In genomic region chr1:86713477-86713876, GRCh38 we compare ENCODE assay signal across 28 cellular contexts. TPM values are rescaled to one million over a fixed set of nuclear protein-coding genes. Genes with fewer than 3 reads are reported as not detected.
DNase-seq lines count a peak whose midpoint lies in the region; ATAC-seq and TF ChIP-seq lines count a peak whose summit lies in the region.
"Had no signal": no experiment of that assay in that cellular context is flagged by ENCODE, and none has a peak within 500 bp of the region (broad histone marks: within the 10 kb centered on the region; RNA-seq: fewer than 3 reads in every experiment).

No MANE protein-coding gene starts in this region.

- no peak overlapping the region for H3K4me3 Mint-ChIP-seq in activated naive CD8-positive, alpha-beta T cell treated with anti-CD3 and anti-CD28 coated beads, Interleukin-2, amount 50 U/mL, for 24 hours
- no peak overlapping the region for H3K4me3 Mint-ChIP-seq in activated naive CD8-positive, alpha-beta T cell treated with anti-CD3 and anti-CD28 coated beads for 36 hours
- no peak overlapping the region for H3K4me3 Mint-ChIP-seq in endodermal cell
- H3K4me3 Mint-ChIP-seq: CD14-positive monocyte, T-cell had no signal

- intact Hi-C loops in PC-3 (cut with micrococcal nuclease), result no loop called here

- H3K27ac ChIP-seq in PC-3 (ENCODE audit: low read length) (no peak overlapping the region), endodermal cell (ENCODE audit: low read depth, low read length) (no peak overlapping the region), skeletal muscle tissue (ENCODE audit: low read depth, low read length) (peak overlapping the region; percentile 81)
- H3K27ac ChIP-seq: GM23248, left lung, neutrophil, SJCRH30 had no signal

- no peak for DNase-seq in activated naive CD8-positive, alpha-beta T cell treated with anti-CD3 and anti-CD28 coated beads, Interleukin-2, amount 50 U/mL, for 24 hours
- no peak for DNase-seq in activated naive CD8-positive, alpha-beta T cell treated with anti-CD3 and anti-CD28 coated beads for 36 hours
- DNase-seq in PC-3 (no peak), endodermal cell (peak; percentile 60), NCI-H2196 treated with DMSO at 0.1 percent for 48 hours (lab: John Stamatoyannopoulos, UW; ENCODE audit: unreplicated experiment) (no peak)
- DNase-seq in stimulated activated CD4-positive, alpha-beta T cell treated with anti-CD3 and anti-CD28 coated beads, Interleukin-2, amount 100 ng/mL, for 24 hours, result no peak
- DNase-seq in stimulated activated CD4-positive, alpha-beta T cell treated with anti-CD3 and anti-CD28 coated beads, Interleukin-15, amount 100 ng/mL, for 24 hours, result no peak
- DNase-seq: activated CD4-positive, alpha-beta T cell treated with anti-CD3 and anti-CD28 coated beads, Interleukin-2, amount 50 U/mL, for 1 hour; activated CD4-positive, CD25-positive, alpha-beta regulatory T cell; activated gamma-delta T cell; activated T-cell treated with anti-CD3 and anti-CD28 coated beads, Interleukin-2, amount 50 U/mL, for 1 hour; dorsolateral prefrontal cortex; left lung; NCI-H1048; NCI-H2107; NCI-H446; NCI-H774; stimulated activated naive CD8-positive, alpha-beta T cell treated with anti-CD3 and anti-CD28 coated beads, Interleukin-15, Interleukin-2, amounts not matched to agents 100 U/mL and 50 U/mL, for 24 hours; T-cell had no signal

- peak overlapping the region; percentile 79; the same call in 1 of the 2 replicates for H3K4me2 ChIP-seq in PC-3 (ENCODE audit: low read length)

- H2AFZ ChIP-seq in PC-3 (ENCODE audit: low read length), result no peak overlapping the region
- H2AFZ ChIP-seq: GM23248 had no signal

- ATAC-seq in activated naive CD8-positive, alpha-beta T cell treated with anti-CD3 and anti-CD28 coated beads, Interleukin-2, amount 50 U/mL, for 24 hours, result no peak
- ATAC-seq in PC-3, result no peak
- ATAC-seq: stimulated activated naive CD8-positive, alpha-beta T cell treated with anti-CD3 and anti-CD28 coated beads, Interleukin-15, Interleukin-2, amounts not matched to agents 100 U/mL and 50 U/mL, for 24 hours had no signal

- H3K9ac ChIP-seq in PC-3 (ENCODE audit: low read length) (no peak overlapping the region), endodermal cell (ENCODE audit: extremely low read depth, low read length, poor library complexity, severe bottlenecking) (no peak overlapping the region), skeletal muscle tissue (ENCODE audit: low read depth in 1 of 3, low read length in 3 of 3) (peak overlapping the region in 2 of 3 donors; percentile 10 to 34)
- H3K9ac ChIP-seq: GM23248 had no signal

- H3K4me1 ChIP-seq in PC-3 (ENCODE audit: insufficient read depth, low read length), result peaks cover 22% of the 10 kb centered on the region
- peaks cover 3% of the 10 kb centered on the region for H3K4me1 ChIP-seq in endodermal cell (ENCODE audit: control insufficient read depth, insufficient read depth, low read length)
- peaks cover 29 to 36% (median 35%) of the 10 kb centered on the region in 3 donors for H3K4me1 ChIP-seq in skeletal muscle tissue (ENCODE audit: control insufficient read depth in 3 of 3, insufficient read depth in 3 of 3, low read length in 3 of 3)

- no peaks in the 10 kb centered on the region for H3K9me2 ChIP-seq in PC-3 (replicated peaks; ENCODE audit: low read length)

- POLR2A ChIA-PET in PC-3 (lab: Charles Lee; ENCODE audit: unreplicated experiment), result no interaction called here

- no peak overlapping the region for H3K4me3 ChIP-seq in PC-3 (ENCODE audit: low read length)
- H3K4me3 ChIP-seq in endodermal cell (ENCODE audit: low read length), result no peak overlapping the region
- H3K4me3 ChIP-seq in skeletal muscle tissue (ENCODE audit: low read length in 3 of 3), result peak overlapping the region in 1 of 3 donors; percentile 2
- H3K4me3 ChIP-seq: adrenal gland, dorsolateral prefrontal cortex, GM23248, left lung, SJCRH30 had no signal

- peaks cover 88% of the 10 kb centered on the region for H3K79me2 ChIP-seq in PC-3 (ENCODE audit: low read length)

- WGBS in endodermal cell (ENCODE audit: insufficient coverage in 1 of 2, insufficient read length in 1 of 2), 2 experiments, result 73 to 81% methylated on average over 2 to 3 of the region's 3 CpGs

- H3K36me3 Mint-ChIP-seq in activated naive CD8-positive, alpha-beta T cell treated with anti-CD3 and anti-CD28 coated beads, Interleukin-2, amount 50 U/mL, for 24 hours (ENCODE audit: low read depth), result peaks cover 10% of the 10 kb centered on the region
- peaks cover 5% of the 10 kb centered on the region for H3K36me3 Mint-ChIP-seq in activated naive CD8-positive, alpha-beta T cell treated with anti-CD3 and anti-CD28 coated beads for 36 hours
- peaks cover 8% of the 10 kb centered on the region for H3K36me3 Mint-ChIP-seq in endodermal cell (ENCODE audit: low read depth)
- H3K36me3 Mint-ChIP-seq: IgD-negative memory B cell had no signal

- no peaks in the 10 kb centered on the region for H3K27me3 Mint-ChIP-seq in activated naive CD8-positive, alpha-beta T cell treated with anti-CD3 and anti-CD28 coated beads, Interleukin-2, amount 50 U/mL, for 24 hours
- H3K27me3 Mint-ChIP-seq in activated naive CD8-positive, alpha-beta T cell treated with anti-CD3 and anti-CD28 coated beads for 36 hours, result no peaks in the 10 kb centered on the region
- H3K27me3 Mint-ChIP-seq in endodermal cell (ENCODE audit: insufficient read depth), result no peaks in the 10 kb centered on the region
- H3K27me3 Mint-ChIP-seq: IgD-negative memory B cell, progenitor cell of endocrine pancreas, T-cell had no signal

- H4K20me1 ChIP-seq in PC-3 (ENCODE audit: low read length), result peaks cover 29% of the 10 kb centered on the region

- peak overlapping the region; percentile 44 for H3K27ac Mint-ChIP-seq in activated naive CD8-positive, alpha-beta T cell treated with anti-CD3 and anti-CD28 coated beads, Interleukin-2, amount 50 U/mL, for 24 hours
- H3K27ac Mint-ChIP-seq in activated naive CD8-positive, alpha-beta T cell treated with anti-CD3 and anti-CD28 coated beads for 36 hours, result no peak overlapping the region
- no peak overlapping the region for H3K27ac Mint-ChIP-seq in endodermal cell
- H3K27ac Mint-ChIP-seq: IgD-negative memory B cell had no signal

- no TSS peak for BruUV-seq in PC-3 (replicated peaks; lab: Mats Ljungman, UMichigan)

- H3K9me3 Mint-ChIP-seq in activated naive CD8-positive, alpha-beta T cell treated with anti-CD3 and anti-CD28 coated beads, Interleukin-2, amount 50 U/mL, for 24 hours, result no peaks in the 10 kb centered on the region
- H3K9me3 Mint-ChIP-seq in activated naive CD8-positive, alpha-beta T cell treated with anti-CD3 and anti-CD28 coated beads for 36 hours, result no peaks in the 10 kb centered on the region
- H3K9me3 Mint-ChIP-seq in endodermal cell, result no peaks in the 10 kb centered on the region
- H3K9me3 Mint-ChIP-seq: CD14-positive monocyte, IgD-negative memory B cell, T-cell had no signal

- CTCF ChIA-PET in PC-3 (lab: Charles Lee), result interaction anchor here (3.1 kb wide), 1 partner anchor 9 kb away, joined by 23 read pairs; the partner anchor contains the start of gene SH3GLB1

- no peaks in the 10 kb centered on the region for H3K27me3 ChIP-seq in PC-3 (ENCODE audit: low read length)
- no peaks in the 10 kb centered on the region for H3K27me3 ChIP-seq in endodermal cell (ENCODE audit: control insufficient read depth, insufficient read depth, low read length, poor library complexity, severe bottlenecking)
- no peaks in the 10 kb centered on the region for H3K27me3 ChIP-seq in skeletal muscle tissue (ENCODE audit: control insufficient read depth in 3 of 3, insufficient read depth in 3 of 3, low read length in 3 of 3)
- H3K27me3 ChIP-seq: adrenal gland, dorsolateral prefrontal cortex, left lung, neutrophil, SJCRH30 had no signal

- peaks cover 10% of the 10 kb centered on the region for H3F3A ChIP-seq in PC-3 (ENCODE audit: low read length, unreplicated experiment)

- H3K36me3 ChIP-seq in PC-3 (ENCODE audit: low read depth, low read length) (peaks cover 18% of the 10 kb centered on the region), endodermal cell (ENCODE audit: control insufficient read depth, insufficient read depth, low read length) (peaks cover 46% of the 10 kb centered on the region), skeletal muscle tissue (ENCODE audit: control insufficient read depth in 3 of 3, insufficient read depth in 3 of 3, low read length in 3 of 3) (peaks cover 0 to 6% (median 0%) of the 10 kb centered on the region in 3 donors)

- TF ChIP-seq CTCF in PC-3 (conservative IDR thresholded peaks at IDR 0.05; ENCODE audit: low read depth, low read length) (no peak), endodermal cell (conservative IDR thresholded peaks at IDR 0.05) (no peak)

- H3K9me3 ChIP-seq in PC-3 (ENCODE audit: low read length), result no peaks in the 10 kb centered on the region
- H3K9me3 ChIP-seq in endodermal cell (ENCODE audit: control insufficient read depth, low read length), result no peaks in the 10 kb centered on the region
- H3K9me3 ChIP-seq in skeletal muscle tissue (ENCODE audit: control insufficient read depth in 3 of 3, low read length in 3 of 3), result no peaks in the 10 kb centered on the region
- H3K9me3 ChIP-seq: adrenal gland, left lung, neutrophil, SJCRH30, thoracic aorta had no signal

- peaks cover 41% of the 10 kb centered on the region for H3K4me1 Mint-ChIP-seq in activated naive CD8-positive, alpha-beta T cell treated with anti-CD3 and anti-CD28 coated beads, Interleukin-2, amount 50 U/mL, for 24 hours
- H3K4me1 Mint-ChIP-seq in activated naive CD8-positive, alpha-beta T cell treated with anti-CD3 and anti-CD28 coated beads for 36 hours, result peaks cover 33% of the 10 kb centered on the region
- peaks cover 12% of the 10 kb centered on the region for H3K4me1 Mint-ChIP-seq in endodermal cell

RNA-seq across cellular contexts. Expression of gene SH3GLB1, which starts 9.1 kb away (rescaled TPM):
- 10 to 100 TPM; 49.7 to 52.7 TPM for total RNA-seq in activated naive CD8-positive, alpha-beta T cell treated with anti-CD3 and anti-CD28 coated beads for 36 hours
- 23.3 and 25.0 TPM in 2 replicates for total RNA-seq in PC-3 (2014; rRNA removed)
- total RNA-seq in endodermal cell, result 10 to 100 TPM; 52.5 to 64.8 TPM
- polyA plus RNA-seq in endodermal cell (2013, experiment 1 of 2), result 36.0 TPM
- 37.3 TPM for polyA plus RNA-seq in endodermal cell (2013, experiment 2 of 2)
- total RNA-seq in skeletal muscle tissue, result 57.9 TPM

Comparison
In these comparisons a context has a peak if more than half of its experiments do, and no peak if none do; other contexts are left out.
1. H3K9ac ChIP-seq: peak in skeletal muscle tissue (2 of 3); none in PC-3 (single experiment) and endodermal cell (single experiment).